In the genomic region with DNA sequence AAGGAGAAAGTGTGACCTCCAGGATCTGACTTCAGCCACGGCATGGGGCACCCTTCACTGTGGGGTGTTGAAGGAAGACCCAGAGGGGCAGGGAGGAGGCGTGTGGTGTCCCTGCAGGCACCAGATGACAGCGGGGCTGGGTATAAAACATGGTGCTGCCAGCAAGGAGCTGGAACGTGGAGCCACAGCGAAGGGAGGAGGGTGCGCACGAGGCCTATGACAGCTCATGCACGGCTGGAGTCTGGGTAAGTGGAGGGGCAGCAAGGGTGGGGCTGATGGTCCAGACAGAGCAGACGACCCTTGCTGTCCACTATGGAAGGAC, we compare ENCODE assay signal across 20 cellular contexts. TPM values are rescaled to one million over a fixed set of nuclear protein-coding genes. Genes with fewer than 3 reads are reported as not detected.
DNase-seq lines count a peak whose midpoint lies in the region; ATAC-seq and TF ChIP-seq lines count a peak whose summit lies in the region.
"Had no signal": no experiment of that assay in that cellular context is flagged by ENCODE, and none has a peak within 500 bp of the region (broad histone marks: within the 10 kb centered on the region; RNA-seq: fewer than 3 reads in every experiment).

No MANE protein-coding gene starts in this region.

- DNase-seq in activated CD4-positive, alpha-beta T cell treated with anti-CD3 and anti-CD28 coated beads for 36 hours: peak; percentile 3
- DNase-seq in activated CD4-positive, alpha-beta T cell treated with anti-CD3 and anti-CD28 coated beads, Interleukin-2, amount 50 U/mL, for 4 hours: no peak
- DNase-seq in D341Med (ENCODE audit: low spot score) (peak; percentile 22), neuronal stem cell (ENCODE audit: low spot score) (no peak), SKM-1 (lab: John Stamatoyannopoulos, UW; ENCODE audit: unreplicated experiment) (no peak), hepatocyte (ENCODE audit: low spot score) (no peak)
- no peak for DNase-seq in central memory CD8-positive, alpha-beta T cell (ENCODE audit: low spot score in 2 of 2)
- DNase-seq: C1 segment of cervical spinal cord, cortex of kidney, mammary epithelial cell, NCI-H187, NCI-H446 had no signal

- no peak for ATAC-seq in activated CD4-positive, alpha-beta T cell treated with anti-CD3 and anti-CD28 coated beads for 36 hours
- no peak for ATAC-seq in central memory CD8-positive, alpha-beta T cell (replicated peaks; ENCODE audit: extremely low read depth, poor library complexity, severe bottlenecking)
- ATAC-seq in GM18870 (IDR thresholded peaks at IDR 0.05; ENCODE audit: unreplicated experiment): no peak
- ATAC-seq: gastroesophageal sphincter; HCT116; naive thymus-derived CD8-positive, alpha-beta T cell; stimulated activated naive CD8-positive, alpha-beta T cell treated with anti-CD3 and anti-CD28 coated beads, Interleukin-15, Interleukin-2, amounts not matched to agents 100 U/mL and 50 U/mL, for 24 hours; WTC11 had no signal

- no peaks in the 10 kb centered on the region for H3K4me1 Mint-ChIP-seq in activated CD4-positive, alpha-beta T cell treated with anti-CD3 and anti-CD28 coated beads for 36 hours
- peaks cover 9% of the 10 kb centered on the region for H3K4me1 Mint-ChIP-seq in central memory CD8-positive, alpha-beta T cell
- H3K4me1 Mint-ChIP-seq: WTC11 had no signal

- no peak overlapping the region for H3K27ac ChIP-seq in neuronal stem cell (replicated peaks; ENCODE audit: low read length)
- H3K27ac ChIP-seq in hepatocyte: no peak overlapping the region
- H3K27ac ChIP-seq: gastroesophageal sphincter had no signal

- no peak overlapping the region for H2BK15ac ChIP-seq in neuronal stem cell (ENCODE audit: low read length)

- H4K91ac ChIP-seq in neuronal stem cell (ENCODE audit: low read depth, low read length, poor library complexity): no peak overlapping the region

- intact Hi-C loops in activated CD4-positive, alpha-beta T cell treated with anti-CD3 and anti-CD28 coated beads for 36 hours (cut with DNase I, micrococcal nuclease): no loop called here

- peak overlapping the region; percentile 24 for H3K9ac ChIP-seq in neuronal stem cell (ENCODE audit: low read depth, low read length, poor library complexity)

- no peaks in the 10 kb centered on the region for H3K27me3 ChIP-seq in neuronal stem cell (ENCODE audit: control insufficient read depth in 3 of 3, insufficient read depth in 3 of 3, low read depth in 1 of 3, low read length in 3 of 3)
- H3K27me3 ChIP-seq in hepatocyte: no peaks in the 10 kb centered on the region
- H3K27me3 ChIP-seq: gastroesophageal sphincter, transverse colon had no signal

- H2AFZ ChIP-seq in neuronal stem cell (ENCODE audit: low read length): no peak overlapping the region
- no peak overlapping the region for H2AFZ ChIP-seq in hepatocyte

- POLR2A ChIA-PET in activated CD4-positive, alpha-beta T cell treated with anti-CD3 and anti-CD28 coated beads for 36 hours (lab: Charles Lee): no interaction called here

- H3K9me3 ChIP-seq in neuronal stem cell (replicated peaks in 1 of 2; ENCODE audit: control insufficient read depth in 2 of 2, insufficient read depth in 1 of 2, low read depth in 1 of 2, low read length in 2 of 2) (peaks cover 25 to 37% of the 10 kb centered on the region in 2 donors), hepatocyte (ENCODE audit: low read depth) (no peaks in the 10 kb centered on the region)

- peak overlapping the region in 1 of 2 donors; percentile 9 for H3K4me3 ChIP-seq in neuronal stem cell (ENCODE audit: low read length in 2 of 2)
- no peak overlapping the region for H3K4me3 ChIP-seq in hepatocyte
- H3K4me3 ChIP-seq: gastroesophageal sphincter, transverse colon had no signal

- H3K18ac ChIP-seq in neuronal stem cell (ENCODE audit: low read length): peak overlapping the region; percentile 22

- peaks cover 6 to 20% of the 10 kb centered on the region in 2 donors for H3K36me3 ChIP-seq in neuronal stem cell (replicated peaks in 1 of 2; ENCODE audit: control insufficient read depth in 2 of 2, insufficient read depth in 2 of 2, low read length in 2 of 2)
- H3K36me3 ChIP-seq in hepatocyte (replicated peaks; ENCODE audit: insufficient read depth, low read depth): no peaks in the 10 kb centered on the region

- no peak overlapping the region for H3K4ac ChIP-seq in neuronal stem cell (ENCODE audit: low read length)

- no peaks in the 10 kb centered on the region for H3K79me2 ChIP-seq in hepatocyte

- no peak overlapping the region for H3K4me3 Mint-ChIP-seq in activated CD4-positive, alpha-beta T cell treated with anti-CD3 and anti-CD28 coated beads for 36 hours
- peak overlapping the region; percentile 32 for H3K4me3 Mint-ChIP-seq in central memory CD8-positive, alpha-beta T cell
- H3K4me3 Mint-ChIP-seq: WTC11 had no signal

- no peaks in the 10 kb centered on the region for H4K20me1 ChIP-seq in hepatocyte (ENCODE audit: insufficient read depth, poor library complexity, severe bottlenecking)

- no peak for TF ChIP-seq CTCF in hepatocyte (IDR thresholded peaks at IDR 0.05; ENCODE audit: poor library complexity)

- no peaks in the 10 kb centered on the region for H3K79me1 ChIP-seq in neuronal stem cell (ENCODE audit: low read depth, low read length)

- H2BK12ac ChIP-seq in neuronal stem cell (ENCODE audit: low read length): no peak overlapping the region

- H3K23ac ChIP-seq in neuronal stem cell (ENCODE audit: low read depth, low read length, poor library complexity): no peak overlapping the region

- H3K36me3 Mint-ChIP-seq in activated CD4-positive, alpha-beta T cell treated with anti-CD3 and anti-CD28 coated beads for 36 hours (ENCODE audit: low read depth): no peaks in the 10 kb centered on the region
- H3K36me3 Mint-ChIP-seq in central memory CD8-positive, alpha-beta T cell (ENCODE audit: insufficient read depth): peaks cover 8% of the 10 kb centered on the region
- H3K36me3 Mint-ChIP-seq: immature natural killer cell; naive thymus-derived CD8-positive, alpha-beta T cell had no signal

- H4K8ac ChIP-seq in neuronal stem cell (ENCODE audit: low read depth, low read length): no peak overlapping the region

- H2AK5ac ChIP-seq in neuronal stem cell (ENCODE audit: low read depth, low read length): no peak overlapping the region

- H3K4me1 ChIP-seq in neuronal stem cell (ENCODE audit: control insufficient read depth in 2 of 2, insufficient read depth in 1 of 2, low read depth in 1 of 2, low read length in 2 of 2): no peaks in the 10 kb centered on the region
- H3K4me1 ChIP-seq in hepatocyte (ENCODE audit: insufficient read depth): no peaks in the 10 kb centered on the region
- H3K4me1 ChIP-seq: gastroesophageal sphincter had no signal

- CTCF ChIA-PET in activated CD4-positive, alpha-beta T cell treated with anti-CD3 and anti-CD28 coated beads for 36 hours (lab: Charles Lee): no interaction called here

- H2BK5ac ChIP-seq in neuronal stem cell (ENCODE audit: low read length): no peak overlapping the region

- H3K27ac Mint-ChIP-seq in activated CD4-positive, alpha-beta T cell treated with anti-CD3 and anti-CD28 coated beads for 36 hours: no peak overlapping the region
- peak overlapping the region; percentile 55 for H3K27ac Mint-ChIP-seq in central memory CD8-positive, alpha-beta T cell (ENCODE audit: low read depth)
- H3K27ac Mint-ChIP-seq: WTC11 had no signal

- H3K14ac ChIP-seq in neuronal stem cell (ENCODE audit: low read length): peak overlapping the region; percentile 72

- no peak overlapping the region for H2BK120ac ChIP-seq in neuronal stem cell (ENCODE audit: low read depth, low read length)

- no peaks in the 10 kb centered on the region for H3K27me3 Mint-ChIP-seq in activated CD4-positive, alpha-beta T cell treated with anti-CD3 and anti-CD28 coated beads for 36 hours
- no peaks in the 10 kb centered on the region for H3K27me3 Mint-ChIP-seq in central memory CD8-positive, alpha-beta T cell
- H3K27me3 Mint-ChIP-seq: naive thymus-derived CD8-positive, alpha-beta T cell had no signal

- WGBS in neuronal stem cell (ENCODE audit: extremely low coverage in 2 of 2, insufficient read length in 2 of 2, insufficient replicate concordance in 1 of 2), 2 donors: no CpG with 5 or more reads among the region's 9 CpGs
- 95% methylated on average over 9 of the region's 9 CpGs for WGBS in hepatocyte (ENCODE audit: low lambda C conversion rate, missing lambda C conversion rate)

- H3K9me2 ChIP-seq in hepatocyte (replicated peaks; ENCODE audit: insufficient read depth): no peaks in the 10 kb centered on the region

- no peak overlapping the region for H3K4me2 ChIP-seq in neuronal stem cell (ENCODE audit: insufficient read depth, low read length, poor library complexity, severe bottlenecking)
- no peak overlapping the region for H3K4me2 ChIP-seq in hepatocyte

- peaks cover 6% of the 10 kb centered on the region for H3K9me3 Mint-ChIP-seq in activated CD4-positive, alpha-beta T cell treated with anti-CD3 and anti-CD28 coated beads for 36 hours (ENCODE audit: low read depth)
- peaks cover 4% of the 10 kb centered on the region for H3K9me3 Mint-ChIP-seq in central memory CD8-positive, alpha-beta T cell

RNA-seq across cellular contexts. Expression of a gene that starts 27.8 kb away (rescaled TPM):
- total RNA-seq in activated CD4-positive, alpha-beta T cell treated with anti-CD3 and anti-CD28 coated beads for 36 hours: not detected
- polyA plus RNA-seq in neuronal stem cell (2013, experiment 1 of 2): not detected
- not detected for polyA plus RNA-seq in neuronal stem cell (2013, experiment 2 of 2)
- total RNA-seq in hepatocyte: not detected in 2 replicates
- polyA plus RNA-seq in hepatocyte: not detected in 2 replicates
- total RNA-seq: gastroesophageal sphincter; mammary epithelial cell; naive thymus-derived CD8-positive, alpha-beta T cell; transverse colon; WTC11 had no signal
- polyA plus RNA-seq: immature natural killer cell; mammary epithelial cell; naive thymus-derived CD8-positive, alpha-beta T cell had no signal

Comparison
In these comparisons a context has a peak if more than half of its experiments do, and no peak if none do; other contexts are left out.
1. DNase-seq: peak in activated CD4-positive, alpha-beta T cell treated with anti-CD3 and anti-CD28 coated beads for 36 hours (single experiment) and D341Med (single experiment); none in activated CD4-positive, alpha-beta T cell treated with anti-CD3 and anti-CD28 coated beads, Interleukin-2, amount 50 U/mL, for 4 hours (0 of 2), central memory CD8-positive, alpha-beta T cell (0 of 2), neuronal stem cell (single experiment), SKM-1 (single experiment) and hepatocyte (single experiment).